ENCODE assay signal across 9 cellular contexts in genomic region chr6:30493643-30494250, GRCh38. TPM values are rescaled to one million over a fixed set of nuclear protein-coding genes. Genes with fewer than 3 reads are reported as not detected.
DNase-seq lines count a peak whose midpoint lies in the region; ATAC-seq, FAIRE-seq and TF ChIP-seq lines count a peak whose summit lies in the region.
"Had no signal": no experiment of that assay in that cellular context is flagged by ENCODE, and none has a peak within 500 bp of the region (broad histone marks: within the 10 kb centered on the region; RNA-seq: fewer than 3 reads in every experiment).

No MANE protein-coding gene starts in this region.

- peak overlapping the region; percentile 94 for H3K27ac Mint-ChIP-seq in T-helper 17 cell

- TF ChIP-seq POLR2A in GM12892 (IDR thresholded peaks at IDR 0.05; ENCODE audit: low read depth, low read length), result peak; percentile 95

- H3K4me3 Mint-ChIP-seq in T-helper 17 cell, result peak overlapping the region; percentile 85

- H3K9me3 ChIP-seq in T-helper 17 cell (ENCODE audit: control insufficient read depth, low read length, poor library complexity, severe bottlenecking), result peaks cover 3% of the 10 kb centered on the region

- no peaks in the 10 kb centered on the region for H3K27me3 Mint-ChIP-seq in T-helper 17 cell

- DNase-seq in GM12892 (ENCODE audit: insufficient read length) (no peak), T-helper 17 cell (peak in 1 of 3 donors; percentile 39), GM03348 (ENCODE audit: low spot score) (no peak), putamen (ENCODE audit: low spot score) (no peak)
- peak; percentile 24 for DNase-seq in effector CD4-positive, alpha-beta T cell
- DNase-seq in stimulated activated CD4-positive, alpha-beta T cell treated with anti-CD3 and anti-CD28 coated beads, Interleukin-15, amount 100 ng/mL, for 24 hours, result peak; percentile 63
- DNase-seq: PC-9 had no signal

- FAIRE-seq in GM12892 (lab: Jason Lieb, UNC), result no peak

- H3K4me1 Mint-ChIP-seq in T-helper 17 cell, result peaks cover 70% of the 10 kb centered on the region

- no peak for ATAC-seq in T-helper 17 cell
- ATAC-seq in HG03378 (IDR thresholded peaks at IDR 0.05; ENCODE audit: unreplicated experiment), result no peak
- ATAC-seq in HG02852 (IDR thresholded peaks at IDR 0.05; ENCODE audit: unreplicated experiment), result no peak

- H3K36me3 Mint-ChIP-seq in T-helper 17 cell (ENCODE audit: low read depth), result peaks cover 14% of the 10 kb centered on the region

RNA-seq across cellular contexts. Expression of gene HLA-E, which starts 4.4 kb away (rescaled TPM):
- 289 TPM for polyA plus RNA-seq in GM12892 (2012; ENCODE audit: missing spikeins)
- total RNA-seq in T-helper 17 cell, result 1,000 to 10,000 TPM; 1,324 to 1,494 TPM

Comparison
In these comparisons a context has a peak if more than half of its experiments do, and no peak if none do; other contexts are left out.
1. DNase-seq: peak in effector CD4-positive, alpha-beta T cell (single experiment) and stimulated activated CD4-positive, alpha-beta T cell treated with anti-CD3 and anti-CD28 coated beads, Interleukin-15, amount 100 ng/mL, for 24 hours (single experiment); none in GM12892 (single experiment), GM03348 (single experiment) and putamen (single experiment).